17 cellular contexts compared by ENCODE assay signal in the genomic region with DNA sequence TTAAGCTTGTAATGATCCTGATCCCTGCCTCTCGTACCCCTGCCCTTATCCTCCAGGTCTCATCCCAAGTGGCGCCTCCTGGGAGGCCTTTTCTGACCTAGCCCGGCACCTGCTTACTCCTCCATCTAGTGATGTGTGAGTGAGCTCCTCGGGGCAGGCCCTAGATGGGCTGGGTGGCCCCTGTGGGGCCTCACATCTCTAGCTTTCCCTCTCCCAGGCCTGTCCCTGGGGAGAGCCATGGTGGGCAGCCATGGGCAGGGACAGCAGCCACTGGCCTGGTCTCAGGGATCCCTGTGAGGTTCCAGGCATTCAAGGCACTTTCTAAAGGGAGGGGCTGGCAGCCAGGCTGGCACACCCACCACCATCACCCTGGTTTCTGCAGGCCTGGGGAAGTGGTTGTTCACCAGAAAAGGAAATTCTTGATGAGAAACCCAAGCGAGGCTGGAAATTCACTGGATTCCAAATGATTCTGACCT. TPM values are rescaled to one million over a fixed set of nuclear protein-coding genes. Genes with fewer than 3 reads are reported as not detected.
DNase-seq lines count a peak whose midpoint lies in the region; ATAC-seq and TF ChIP-seq lines count a peak whose summit lies in the region.
"Had no signal": no experiment of that assay in that cellular context is flagged by ENCODE, and none has a peak within 500 bp of the region (broad histone marks: within the 10 kb centered on the region; RNA-seq: fewer than 3 reads in every experiment).

No MANE protein-coding gene starts in this region.

- no peak overlapping the region for H4K91ac ChIP-seq in mesenchymal stem cell (ENCODE audit: low read length)

- H3K27ac Mint-ChIP-seq in activated CD8-positive, alpha-beta T cell treated with anti-CD3 and anti-CD28 coated beads, Interleukin-2, amount 10 ng/mL, durations not matched to agents 7 days and 5 days = peak overlapping the region; percentile 39
- H3K27ac Mint-ChIP-seq in activated CD8-positive, alpha-beta T cell treated with anti-CD3 and anti-CD28 coated beads for 36 hours = no peak overlapping the region
- H3K27ac Mint-ChIP-seq: naive thymus-derived CD4-positive, alpha-beta T cell; type B pancreatic cell had no signal

- no peaks in the 10 kb centered on the region for H3K36me3 Mint-ChIP-seq in activated CD8-positive, alpha-beta T cell treated with anti-CD3 and anti-CD28 coated beads, Interleukin-2, amount 10 ng/mL, durations not matched to agents 7 days and 5 days (ENCODE audit: low read depth)
- no peaks in the 10 kb centered on the region for H3K36me3 Mint-ChIP-seq in activated CD8-positive, alpha-beta T cell treated with anti-CD3 and anti-CD28 coated beads for 36 hours (ENCODE audit: low read depth)
- H3K36me3 Mint-ChIP-seq: naive thymus-derived CD4-positive, alpha-beta T cell; type B pancreatic cell had no signal

- no peak overlapping the region for H2BK15ac ChIP-seq in mesenchymal stem cell (ENCODE audit: low read depth, poor library complexity, severe bottlenecking)

- no peaks in the 10 kb centered on the region for H3K36me3 ChIP-seq in prostate gland
- no peaks in the 10 kb centered on the region for H3K36me3 ChIP-seq in tibial artery
- H3K36me3 ChIP-seq in mesenchymal stem cell (ENCODE audit: control insufficient read depth in 1 of 2, insufficient read depth in 2 of 2, low read depth in 1 of 2, low read length in 2 of 2) = no peaks in the 10 kb centered on the region

- 74% methylated on average over 5 of the region's 5 CpGs for WGBS in prostate gland
- WGBS in mesenchymal stem cell = 83% methylated on average over 5 of the region's 5 CpGs

- H2BK120ac ChIP-seq in mesenchymal stem cell (ENCODE audit: low read depth, low read length) = no peak overlapping the region

- POLR2A ChIA-PET in activated CD8-positive, alpha-beta T cell treated with anti-CD3 and anti-CD28 coated beads, Interleukin-2, amount 10 ng/mL, durations not matched to agents 7 days and 5 days (lab: Charles Lee) = no interaction called here
- POLR2A ChIA-PET in activated CD8-positive, alpha-beta T cell treated with anti-CD3 and anti-CD28 coated beads for 36 hours (lab: Charles Lee) = no interaction called here

- H2AFZ ChIP-seq in mesenchymal stem cell (ENCODE audit: low read depth, low read length) = no peak overlapping the region

- no peak overlapping the region for H3K23ac ChIP-seq in mesenchymal stem cell (ENCODE audit: low read length in 2 of 2)

- no peak overlapping the region for H4K8ac ChIP-seq in mesenchymal stem cell (ENCODE audit: low read length)

- H3K14ac ChIP-seq in mesenchymal stem cell (ENCODE audit: low read length in 2 of 2) = no peak overlapping the region

- no peak overlapping the region for H2BK12ac ChIP-seq in mesenchymal stem cell (ENCODE audit: low read length in 2 of 2)

- intact Hi-C loops in activated CD8-positive, alpha-beta T cell treated with anti-CD3 and anti-CD28 coated beads for 36 hours (cut with micrococcal nuclease) = no loop called here
- intact Hi-C loops in dorsolateral prefrontal cortex (cut with DNase I) (loop anchor here in 1 of 2 donors (2.0 kb wide), 1 partner anchor 17 kb away; no protein-coding TSS in a partner anchor), prostate gland (cut with DNase I) (no loop called here), tibial artery (cut with DNase I; ENCODE audit: low total_unique reads) (no loop called here)

- no peaks in the 10 kb centered on the region for H3K4me1 Mint-ChIP-seq in activated CD8-positive, alpha-beta T cell treated with anti-CD3 and anti-CD28 coated beads, Interleukin-2, amount 10 ng/mL, durations not matched to agents 7 days and 5 days (ENCODE audit: low read depth)
- no peaks in the 10 kb centered on the region for H3K4me1 Mint-ChIP-seq in activated CD8-positive, alpha-beta T cell treated with anti-CD3 and anti-CD28 coated beads for 36 hours (ENCODE audit: low read depth)

- peaks cover 14% of the 10 kb centered on the region for H3K4me1 ChIP-seq in prostate gland (replicated peaks)
- H3K4me1 ChIP-seq in tibial artery = peaks cover 0 to 20% (median 18%) of the 10 kb centered on the region in 4 donors
- H3K4me1 ChIP-seq in mesenchymal stem cell (ENCODE audit: control insufficient read depth, insufficient read depth, low read depth, low read length) = no peaks in the 10 kb centered on the region

- H2BK5ac ChIP-seq in mesenchymal stem cell (ENCODE audit: low read depth, low read length, poor library complexity, severe bottlenecking) = no peak overlapping the region

- H3K27ac ChIP-seq in dorsolateral prefrontal cortex (peak overlapping the region; percentile 42 to 100 (median 91)), prostate gland (peak overlapping the region; percentile 67 to 74), tibial artery (peak overlapping the region; percentile 64 to 71), mesenchymal stem cell (ENCODE audit: low read length, poor library complexity, severe bottlenecking) (no peak overlapping the region)
- H3K27ac ChIP-seq: 22Rv1, RWPE1 had no signal

- no peak overlapping the region for H3K4me2 ChIP-seq in mesenchymal stem cell (ENCODE audit: low read length, poor library complexity, severe bottlenecking)

- no peak overlapping the region for H3K18ac ChIP-seq in mesenchymal stem cell (ENCODE audit: low read depth in 1 of 2, low read length in 2 of 2)

- H3K27me3 ChIP-seq in dorsolateral prefrontal cortex = no peaks in the 10 kb centered on the region
- H3K27me3 ChIP-seq in prostate gland (replicated peaks; ENCODE audit: insufficient read depth) = no peaks in the 10 kb centered on the region
- no peaks in the 10 kb centered on the region for H3K27me3 ChIP-seq in tibial artery
- H3K27me3 ChIP-seq in mesenchymal stem cell (ENCODE audit: control insufficient read depth in 1 of 2, insufficient read depth in 1 of 2, low read length in 2 of 2) = peaks cover 0 to 17% of the 10 kb centered on the region in 2 experiments

- H3K27me3 Mint-ChIP-seq in activated CD8-positive, alpha-beta T cell treated with anti-CD3 and anti-CD28 coated beads, Interleukin-2, amount 10 ng/mL, durations not matched to agents 7 days and 5 days (ENCODE audit: low read depth) = no peaks in the 10 kb centered on the region
- H3K27me3 Mint-ChIP-seq in activated CD8-positive, alpha-beta T cell treated with anti-CD3 and anti-CD28 coated beads for 36 hours = no peaks in the 10 kb centered on the region
- H3K27me3 Mint-ChIP-seq: naive thymus-derived CD4-positive, alpha-beta T cell; type B pancreatic cell had no signal

- no peak overlapping the region for H3K9ac ChIP-seq in mesenchymal stem cell (ENCODE audit: low read length)

- H3K79me1 ChIP-seq in mesenchymal stem cell (replicated peaks; ENCODE audit: low read length, poor library complexity, severe bottlenecking) = no peaks in the 10 kb centered on the region

- H3K9me3 Mint-ChIP-seq in activated CD8-positive, alpha-beta T cell treated with anti-CD3 and anti-CD28 coated beads, Interleukin-2, amount 10 ng/mL, durations not matched to agents 7 days and 5 days (ENCODE audit: insufficient read depth) = no peaks in the 10 kb centered on the region
- no peaks in the 10 kb centered on the region for H3K9me3 Mint-ChIP-seq in activated CD8-positive, alpha-beta T cell treated with anti-CD3 and anti-CD28 coated beads for 36 hours
- H3K9me3 Mint-ChIP-seq: naive thymus-derived CD4-positive, alpha-beta T cell; type B pancreatic cell had no signal

- H3K9me3 ChIP-seq in prostate gland (no peaks in the 10 kb centered on the region), tibial artery (no peaks in the 10 kb centered on the region), mesenchymal stem cell (ENCODE audit: control insufficient read depth, low read length) (no peaks in the 10 kb centered on the region)

- TF ChIP-seq CTCF in activated CD8-positive, alpha-beta T cell treated with anti-CD3 and anti-CD28 coated beads for 36 hours (IDR thresholded peaks at IDR 0.05) = no peak
- TF ChIP-seq CTCF in dorsolateral prefrontal cortex (IDR thresholded peaks at IDR 0.05 in 54 of 56, conservative IDR thresholded peaks at IDR 0.05 in 2 of 56; ENCODE audit: low read depth in 1 of 56, partially characterized antibody in 56 of 56) = no peak
- TF ChIP-seq CTCF in prostate gland (IDR thresholded peaks at IDR 0.05) = no peak
- no peak for TF ChIP-seq CTCF in tibial artery (IDR thresholded peaks at IDR 0.05)

- H2AK5ac ChIP-seq in mesenchymal stem cell (ENCODE audit: low read length, severe bottlenecking) = no peak overlapping the region

- no peak for TF ChIP-seq POLR2A in prostate gland (IDR thresholded peaks at IDR 0.05)

- DNase-seq in activated CD8-positive, alpha-beta T cell treated with anti-CD3 and anti-CD28 coated beads, Interleukin-2, amount 10 ng/mL, durations not matched to agents 7 days and 5 days = no peak
- no peak for DNase-seq in activated CD8-positive, alpha-beta T cell treated with anti-CD3 and anti-CD28 coated beads for 36 hours
- no peak for DNase-seq in dorsolateral prefrontal cortex
- no peak for DNase-seq in prostate gland (ENCODE audit: low spot score)
- DNase-seq in tibial artery = no peak
- DNase-seq in mesenchymal stem cell = no peak
- no peak for DNase-seq in HuH-7 (ENCODE audit: low spot score)
- DNase-seq in SW 1271 (lab: John Stamatoyannopoulos, UW) = no peak
- DNase-seq: activated CD4-positive, alpha-beta T cell treated with anti-CD3 and anti-CD28 coated beads for 4 hours; DMS 273 treated with DMSO at 0.1 percent for 48 hours; islet precursor cell; naive thymus-derived CD4-positive, alpha-beta T cell; NCI-H2081 had no signal

- peak overlapping the region in 10 of 59 donors; percentile 0 to 33 (median 20) for H3K4me3 ChIP-seq in dorsolateral prefrontal cortex
- H3K4me3 ChIP-seq in prostate gland = no peak overlapping the region
- H3K4me3 ChIP-seq in tibial artery = no peak overlapping the region
- H3K4me3 ChIP-seq in mesenchymal stem cell (ENCODE audit: insufficient read depth in 1 of 2, low read depth in 1 of 2, low read length in 2 of 2) = no peak overlapping the region

- no peak overlapping the region for H3K4ac ChIP-seq in mesenchymal stem cell (ENCODE audit: low read depth in 1 of 2, low read length in 2 of 2)

- ATAC-seq in activated CD8-positive, alpha-beta T cell treated with anti-CD3 and anti-CD28 coated beads, Interleukin-2, amount 10 ng/mL, durations not matched to agents 7 days and 5 days = no peak
- ATAC-seq in activated CD8-positive, alpha-beta T cell treated with anti-CD3 and anti-CD28 coated beads for 36 hours = no peak
- ATAC-seq: naive thymus-derived CD4-positive, alpha-beta T cell had no signal

- CTCF ChIA-PET in activated CD8-positive, alpha-beta T cell treated with anti-CD3 and anti-CD28 coated beads, Interleukin-2, amount 10 ng/mL, durations not matched to agents 7 days and 5 days (lab: Charles Lee) = no interaction called here
- CTCF ChIA-PET in activated CD8-positive, alpha-beta T cell treated with anti-CD3 and anti-CD28 coated beads for 36 hours (lab: Charles Lee) = no interaction called here

- H3K4me3 Mint-ChIP-seq in activated CD8-positive, alpha-beta T cell treated with anti-CD3 and anti-CD28 coated beads, Interleukin-2, amount 10 ng/mL, durations not matched to agents 7 days and 5 days = no peak overlapping the region
- no peak overlapping the region for H3K4me3 Mint-ChIP-seq in activated CD8-positive, alpha-beta T cell treated with anti-CD3 and anti-CD28 coated beads for 36 hours
- H3K4me3 Mint-ChIP-seq: naive thymus-derived CD4-positive, alpha-beta T cell; type B pancreatic cell had no signal

RNA-seq across cellular contexts. Expression of a gene that starts 27.9 kb away (rescaled TPM):
- total RNA-seq in activated CD8-positive, alpha-beta T cell treated with anti-CD3 and anti-CD28 coated beads, Interleukin-2, amount 10 ng/mL, durations not matched to agents 7 days and 5 days = under 1 TPM; 0.21 to 0.26 TPM
- total RNA-seq in activated CD8-positive, alpha-beta T cell treated with anti-CD3 and anti-CD28 coated beads for 36 hours = under 1 TPM; 0.50 to 0.56 TPM
- total RNA-seq in dorsolateral prefrontal cortex (100 to 1,000 TPM in 10 of 120 experiments, 10 to 100 TPM in 110; 66.2 to 113 (median 85.3) TPM), prostate gland (10 to 100 TPM in 1 of 2 donors, 1 to 10 TPM in 1; 5.7 to 22.6 TPM)
- polyA plus RNA-seq in mesenchymal stem cell (2013, experiment 1 of 2) = 0.06 TPM
- 0.01 TPM for polyA plus RNA-seq in mesenchymal stem cell (2013, experiment 2 of 2)
- polyA plus RNA-seq: naive thymus-derived CD4-positive, alpha-beta T cell had no signal

RNA-seq across cellular contexts. Expression of a gene that starts 43.5 kb away (rescaled TPM):
- under 1 TPM; 0.21 to 0.31 TPM for total RNA-seq in activated CD8-positive, alpha-beta T cell treated with anti-CD3 and anti-CD28 coated beads, Interleukin-2, amount 10 ng/mL, durations not matched to agents 7 days and 5 days
- not detected for total RNA-seq in activated CD8-positive, alpha-beta T cell treated with anti-CD3 and anti-CD28 coated beads for 36 hours
- total RNA-seq in dorsolateral prefrontal cortex (10 to 100 TPM in 84 of 120 experiments, 1 to 10 TPM in 36; 3.0 to 22.3 (median 11.9) TPM), prostate gland (1 to 10 TPM in 1 of 2 donors, under 1 TPM in 1; 0.68 to 3.6 TPM)
- polyA plus RNA-seq in mesenchymal stem cell (2013, experiment 1 of 2) = not detected
- 0.04 TPM for polyA plus RNA-seq in mesenchymal stem cell (2013, experiment 2 of 2)
- total RNA-seq: NCI-H460 had no signal

RNA-seq across cellular contexts. Expression of a gene that starts 47.0 kb away (rescaled TPM):
- 1 to 10 TPM in 1 of 2 experiments, under 1 TPM in 1; 0.79 to 1.0 TPM for total RNA-seq in activated CD8-positive, alpha-beta T cell treated with anti-CD3 and anti-CD28 coated beads, Interleukin-2, amount 10 ng/mL, durations not matched to agents 7 days and 5 days
- total RNA-seq in activated CD8-positive, alpha-beta T cell treated with anti-CD3 and anti-CD28 coated beads for 36 hours = under 1 TPM; 0.20 to 0.22 TPM
- total RNA-seq in dorsolateral prefrontal cortex (10 to 100 TPM in 101 of 120 experiments, 1 to 10 TPM in 19; 7.2 to 20.6 (median 12.3) TPM), prostate gland (10 to 100 TPM in 1 of 2 donors, 1 to 10 TPM in 1; 4.1 to 12.7 TPM)
- polyA plus RNA-seq in mesenchymal stem cell (2013, experiment 1 of 2) = 1.7 TPM
- 1.9 TPM for polyA plus RNA-seq in mesenchymal stem cell (2013, experiment 2 of 2)

Comparison
In these comparisons a context has a peak if more than half of its experiments do, and no peak if none do; other contexts are left out.
1. RNA of a gene that starts 27.9 kb away (total RNA-seq): 66.2 to 113 TPM in dorsolateral prefrontal cortex and 5.7 to 22.6 TPM in prostate gland; 0.50 to 0.56 TPM in activated CD8-positive, alpha-beta T cell treated with anti-CD3 and anti-CD28 coated beads for 36 hours and 0.21 to 0.26 TPM in activated CD8-positive, alpha-beta T cell treated with anti-CD3 and anti-CD28 coated beads, Interleukin-2, amount 10 ng/mL, durations not matched to agents 7 days and 5 days; every median in the first group is over 4 times any median in the second.